In genomic region chr7:156560075-156560474, GRCh38 we compare ENCODE assay signal across 1 cellular context.
TF ChIP-seq lines count a peak whose summit lies in the region.

No MANE protein-coding gene starts in this region.

TF ChIP-seq in GM23338, 12 proteins besides CTCF, POLR2A, EP300 and RAD21 (continued from another document):
- TF ChIP-seq, protein P1, sequence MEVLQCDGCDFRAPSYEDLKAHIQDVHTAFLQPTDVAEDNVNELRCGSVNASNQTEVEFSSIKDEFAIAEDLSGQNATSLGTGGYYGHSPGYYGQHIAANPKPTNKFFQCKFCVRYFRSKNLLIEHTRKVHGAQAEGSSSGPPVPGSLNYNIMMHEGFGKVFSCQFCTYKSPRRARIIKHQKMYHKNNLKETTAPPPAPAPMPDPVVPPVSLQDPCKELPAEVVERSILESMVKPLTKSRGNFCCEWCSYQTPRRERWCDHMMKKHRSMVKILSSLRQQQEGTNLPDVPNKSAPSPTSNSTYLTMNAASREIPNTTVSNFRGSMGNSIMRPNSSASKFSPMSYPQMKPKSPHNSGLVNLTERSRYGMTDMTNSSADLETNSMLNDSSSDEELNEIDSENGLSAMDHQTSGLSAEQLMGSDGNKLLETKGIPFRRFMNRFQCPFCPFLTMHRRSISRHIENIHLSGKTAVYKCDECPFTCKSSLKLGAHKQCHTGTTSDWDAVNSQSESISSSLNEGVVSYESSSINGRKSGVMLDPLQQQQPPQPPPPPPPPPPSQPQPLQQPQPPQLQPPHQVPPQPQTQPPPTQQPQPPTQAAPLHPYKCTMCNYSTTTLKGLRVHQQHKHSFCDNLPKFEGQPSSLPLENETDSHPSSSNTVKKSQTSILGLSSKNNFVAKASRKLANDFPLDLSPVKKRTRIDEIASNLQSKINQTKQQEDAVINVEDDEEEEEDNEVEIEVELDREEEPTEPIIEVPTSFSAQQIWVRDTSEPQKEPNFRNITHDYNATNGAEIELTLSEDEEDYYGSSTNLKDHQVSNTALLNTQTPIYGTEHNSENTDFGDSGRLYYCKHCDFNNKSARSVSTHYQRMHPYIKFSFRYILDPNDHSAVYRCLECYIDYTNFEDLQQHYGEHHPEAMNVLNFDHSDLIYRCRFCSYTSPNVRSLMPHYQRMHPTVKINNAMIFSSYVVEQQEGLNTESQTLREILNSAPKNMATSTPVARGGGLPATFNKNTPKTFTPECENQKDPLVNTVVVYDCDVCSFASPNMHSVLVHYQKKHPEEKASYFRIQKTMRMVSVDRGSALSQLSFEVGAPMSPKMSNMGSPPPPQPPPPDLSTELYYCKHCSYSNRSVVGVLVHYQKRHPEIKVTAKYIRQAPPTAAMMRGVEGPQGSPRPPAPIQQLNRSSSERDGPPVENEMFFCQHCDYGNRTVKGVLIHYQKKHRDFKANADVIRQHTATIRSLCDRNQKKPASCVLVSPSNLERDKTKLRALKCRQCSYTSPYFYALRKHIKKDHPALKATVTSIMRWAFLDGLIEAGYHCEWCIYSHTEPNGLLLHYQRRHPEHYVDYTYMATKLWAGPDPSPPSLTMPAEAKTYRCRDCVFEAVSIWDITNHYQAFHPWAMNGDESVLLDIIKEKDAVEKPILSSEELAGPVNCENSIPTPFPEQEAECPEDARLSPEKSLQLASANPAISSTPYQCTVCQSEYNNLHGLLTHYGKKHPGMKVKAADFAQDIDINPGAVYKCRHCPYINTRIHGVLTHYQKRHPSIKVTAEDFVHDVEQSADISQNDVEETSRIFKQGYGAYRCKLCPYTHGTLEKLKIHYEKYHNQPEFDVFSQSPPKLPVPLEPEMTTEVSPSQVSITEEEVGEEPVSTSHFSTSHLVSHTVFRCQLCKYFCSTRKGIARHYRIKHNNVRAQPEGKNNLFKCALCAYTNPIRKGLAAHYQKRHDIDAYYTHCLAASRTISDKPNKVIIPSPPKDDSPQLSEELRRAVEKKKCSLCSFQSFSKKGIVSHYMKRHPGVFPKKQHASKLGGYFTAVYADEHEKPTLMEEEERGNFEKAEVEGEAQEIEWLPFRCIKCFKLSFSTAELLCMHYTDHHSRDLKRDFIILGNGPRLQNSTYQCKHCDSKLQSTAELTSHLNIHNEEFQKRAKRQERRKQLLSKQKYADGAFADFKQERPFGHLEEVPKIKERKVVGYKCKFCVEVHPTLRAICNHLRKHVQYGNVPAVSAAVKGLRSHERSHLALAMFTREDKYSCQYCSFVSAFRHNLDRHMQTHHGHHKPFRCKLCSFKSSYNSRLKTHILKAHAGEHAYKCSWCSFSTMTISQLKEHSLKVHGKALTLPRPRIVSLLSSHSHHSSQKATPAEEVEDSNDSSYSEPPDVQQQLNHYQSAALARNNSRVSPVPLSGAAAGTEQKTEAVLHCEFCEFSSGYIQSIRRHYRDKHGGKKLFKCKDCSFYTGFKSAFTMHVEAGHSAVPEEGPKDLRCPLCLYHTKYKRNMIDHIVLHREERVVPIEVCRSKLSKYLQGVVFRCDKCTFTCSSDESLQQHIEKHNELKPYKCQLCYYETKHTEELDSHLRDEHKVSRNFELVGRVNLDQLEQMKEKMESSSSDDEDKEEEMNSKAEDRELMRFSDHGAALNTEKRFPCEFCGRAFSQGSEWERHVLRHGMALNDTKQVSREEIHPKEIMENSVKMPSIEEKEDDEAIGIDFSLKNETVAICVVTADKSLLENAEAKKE (CRISPR knock-in tag; IDR thresholded peaks at IDR 0.05): no peak
- TF ChIP-seq CREB1 (CRISPR knock-in tag; IDR thresholded peaks at IDR 0.05; ENCODE audit: low read depth) (no peak), STAT1 (IDR thresholded peaks at IDR 0.05; ENCODE audit: unreplicated experiment) (no peak)
TF ChIP-seq in GM23338: peak in this region for 0.
